In genomic region chr6:6712979-6713514, GRCh38 we compare ENCODE assay signal across 8 cellular contexts.
DNase-seq lines count a peak whose midpoint lies in the region; ATAC-seq and TF ChIP-seq lines count a peak whose summit lies in the region.

No MANE protein-coding gene starts in this region.

- no peaks in the 10 kb centered on the region for H4K20me1 ChIP-seq in MM.1S (ENCODE audit: insufficient read depth, low read length)

- intact Hi-C loops in activated naive CD4-positive, alpha-beta T cell treated with anti-CD3 and anti-CD28 coated beads for 36 hours (cut with micrococcal nuclease) = no loop called here
- intact Hi-C loops in left colon (cut with DNase I, micrococcal nuclease) (loop anchor here in 1 of 2 donors (5.0 kb wide), 1 partner anchor 199 kb away; no protein-coding TSS in a partner anchor), uterus (cut with DNase I; ENCODE audit: low total_unique reads) (no loop called here)

- TF ChIP-seq POLR2A in uterus (IDR thresholded peaks at IDR 0.05) = no peak

- H3K36me3 Mint-ChIP-seq in activated naive CD4-positive, alpha-beta T cell treated with anti-CD3 and anti-CD28 coated beads for 36 hours (ENCODE audit: low read depth) = no peaks in the 10 kb centered on the region

- H3K27me3 ChIP-seq in uterus (no peaks in the 10 kb centered on the region), MM.1S (replicated peaks; ENCODE audit: insufficient read depth, low read length) (no peaks in the 10 kb centered on the region)

- no peak overlapping the region for H3K27ac Mint-ChIP-seq in activated naive CD4-positive, alpha-beta T cell treated with anti-CD3 and anti-CD28 coated beads for 36 hours

- H3K9me3 ChIP-seq in uterus = no peaks in the 10 kb centered on the region
- H3K9me3 ChIP-seq in MM.1S (replicated peaks; ENCODE audit: insufficient read depth, low read length) = no peaks in the 10 kb centered on the region

- H2AFZ ChIP-seq in MM.1S (ENCODE audit: low read length) = no peak overlapping the region

- DNase-seq in activated naive CD4-positive, alpha-beta T cell treated with anti-CD3 and anti-CD28 coated beads for 36 hours = peak; percentile 29
- DNase-seq in activated naive CD4-positive, alpha-beta T cell treated with Interleukin-2 at 50 U/mL for 16 hours = no peak
- DNase-seq in SKM-1 (lab: John Stamatoyannopoulos, UW; ENCODE audit: unreplicated experiment) = peak; percentile 65
- DNase-seq in left colon = peak in 1 of 2 donors; percentile 39
- no peak for DNase-seq in uterus
- DNase-seq in MM.1S = no peak
- no peak for DNase-seq in iPS-NIHi11 (ENCODE audit: low spot score)

- H3K79me2 ChIP-seq in MM.1S (ENCODE audit: low read length) = no peaks in the 10 kb centered on the region

- no peak overlapping the region for H3K9ac ChIP-seq in MM.1S (ENCODE audit: low read length)

- H3K27me3 Mint-ChIP-seq in activated naive CD4-positive, alpha-beta T cell treated with anti-CD3 and anti-CD28 coated beads for 36 hours (ENCODE audit: low read depth) = peaks cover 5% of the 10 kb centered on the region

- CTCF ChIA-PET in activated naive CD4-positive, alpha-beta T cell treated with anti-CD3 and anti-CD28 coated beads for 36 hours (lab: Charles Lee) = interaction anchor here (0.7 to 1.6 kb wide), 3 partner anchors 11 to 529 kb away, joined by 3 read pairs; no protein-coding TSS in a partner anchor

- H3K9me3 Mint-ChIP-seq in activated naive CD4-positive, alpha-beta T cell treated with anti-CD3 and anti-CD28 coated beads for 36 hours = no peaks in the 10 kb centered on the region

- H3K4me2 ChIP-seq in MM.1S (ENCODE audit: low read depth, low read length) = no peak overlapping the region

- WGBS in urinary bladder = 32% methylated on average over 12 of the region's 12 CpGs

- ATAC-seq in left colon = peak; percentile 49

- H3K4me3 Mint-ChIP-seq in activated naive CD4-positive, alpha-beta T cell treated with anti-CD3 and anti-CD28 coated beads for 36 hours = no peak overlapping the region

- H3F3A ChIP-seq in MM.1S (ENCODE audit: insufficient read depth, low read length) = no peaks in the 10 kb centered on the region

- H3K27ac ChIP-seq in urinary bladder (ENCODE audit: low read depth) (peak overlapping the region; percentile 33), uterus (no peak overlapping the region), MM.1S (ENCODE audit: low read length) (no peak overlapping the region)

- no peaks in the 10 kb centered on the region for H3K9me2 ChIP-seq in MM.1S (replicated peaks; ENCODE audit: insufficient read depth, low read length)

- H3K4me1 Mint-ChIP-seq in activated naive CD4-positive, alpha-beta T cell treated with anti-CD3 and anti-CD28 coated beads for 36 hours (ENCODE audit: low read depth) = peaks cover 28% of the 10 kb centered on the region

- TF ChIP-seq CTCF in uterus (IDR thresholded peaks at IDR 0.05) (no peak), MM.1S (IDR thresholded peaks at IDR 0.05; ENCODE audit: low read length) (no peak)

- H3K4me1 ChIP-seq in urinary bladder (ENCODE audit: insufficient read depth) (no peaks in the 10 kb centered on the region), uterus (no peaks in the 10 kb centered on the region), MM.1S (ENCODE audit: low read length) (no peaks in the 10 kb centered on the region)

- no peaks in the 10 kb centered on the region for H3K36me3 ChIP-seq in urinary bladder (ENCODE audit: insufficient read depth)
- no peaks in the 10 kb centered on the region for H3K36me3 ChIP-seq in uterus
- no peaks in the 10 kb centered on the region for H3K36me3 ChIP-seq in MM.1S (replicated peaks; ENCODE audit: insufficient read depth, low read length)

- H3K4me3 ChIP-seq in urinary bladder (ENCODE audit: low read depth, low read length) (no peak overlapping the region), uterus (no peak overlapping the region), MM.1S (ENCODE audit: low read length) (no peak overlapping the region)

Comparison
In these comparisons a context has a peak if more than half of its experiments do, and no peak if none do; other contexts are left out.
1. DNase-seq: peak in activated naive CD4-positive, alpha-beta T cell treated with anti-CD3 and anti-CD28 coated beads for 36 hours (single experiment) and SKM-1 (single experiment); none in activated naive CD4-positive, alpha-beta T cell treated with Interleukin-2 at 50 U/mL for 16 hours (single experiment), uterus (0 of 2), MM.1S (single experiment) and iPS-NIHi11 (single experiment).